Comparison of ENCODE assay signal across 9 cellular contexts in genomic region chr9:12702160-12702758, GRCh38. TPM values are rescaled to one million over a fixed set of nuclear protein-coding genes. Genes with fewer than 3 reads are reported as not detected.
A peak's percentile ranks its signal among the peaks of the same experiment; 100 is the strongest.
DNase-seq lines count a peak whose midpoint lies in the region; ATAC-seq, FAIRE-seq and TF ChIP-seq lines count a peak whose summit lies in the region.
"Had no signal": no experiment of that assay in that cellular context is flagged by ENCODE, and none has a peak within 500 bp of the region (broad histone marks: within the 10 kb centered on the region; RNA-seq: fewer than 3 reads in every experiment).

No MANE protein-coding gene starts in this region.

- H3K4me1 ChIP-seq in psoas muscle (no peaks in the 10 kb centered on the region), suprapubic skin (no peaks in the 10 kb centered on the region)

- TF ChIP-seq CTCF in foreskin fibroblast (IDR thresholded peaks at IDR 0.05; ENCODE audit: low read depth, low read length) (peak; percentile 62), psoas muscle (IDR thresholded peaks at IDR 0.05) (peak; percentile 48), suprapubic skin (IDR thresholded peaks at IDR 0.05) (peak in 1 of 2 donors; percentile 51)

- FAIRE-seq in H54 (lab: Jason Lieb, UNC): peak; percentile 97
- FAIRE-seq in RCC 7860 (lab: Jason Lieb, UNC): peak; percentile 15

- WGBS in psoas muscle, 3 donors: 19 to 31% (median 27%) methylated on average over 6 of the region's 6 CpGs
- 18% methylated on average over 6 of the region's 6 CpGs for WGBS in suprapubic skin

- H3K27ac ChIP-seq in psoas muscle (no peak overlapping the region), suprapubic skin (no peak overlapping the region)
- H3K27ac ChIP-seq: epithelial cell of prostate had no signal

- H3K4me3 ChIP-seq in foreskin fibroblast (ENCODE audit: low read depth in 1 of 2, low read length in 2 of 2): no peak overlapping the region
- H3K4me3 ChIP-seq in psoas muscle: no peak overlapping the region
- H3K4me3 ChIP-seq in suprapubic skin: no peak overlapping the region

- no peaks in the 10 kb centered on the region for H3K9me3 ChIP-seq in psoas muscle
- H3K9me3 ChIP-seq in suprapubic skin: no peaks in the 10 kb centered on the region

- H3K27me3 ChIP-seq in psoas muscle (ENCODE audit: insufficient read depth in 3 of 3, low read length in 2 of 3) (no peaks in the 10 kb centered on the region), suprapubic skin (no peaks in the 10 kb centered on the region)

- peak in 3 of 4 donors; percentile 46 to 76 (median 70) for ATAC-seq in psoas muscle
- no peak for ATAC-seq in HG02588 (IDR thresholded peaks at IDR 0.05; ENCODE audit: unreplicated experiment)
- no peak for ATAC-seq in GM21786 (IDR thresholded peaks at IDR 0.05; ENCODE audit: unreplicated experiment)

- DNase-seq in H54 (ENCODE audit: insufficient read length, low spot score): no peak
- DNase-seq in RCC 7860 (ENCODE audit: low spot score): peak; percentile 23
- peak; percentile 41 to 82 for DNase-seq in foreskin fibroblast
- DNase-seq in psoas muscle: peak; percentile 28 to 46
- DNase-seq in NCI-H187 treated with DMSO at 0.1 percent for 48 hours (lab: John Stamatoyannopoulos, UW): no peak
- no peak for DNase-seq in suprapubic skin (ENCODE audit: low spot score in 2 of 2)

- H3K36me3 ChIP-seq in psoas muscle (ENCODE audit: insufficient read depth in 1 of 2, low read depth in 1 of 2): no peaks in the 10 kb centered on the region
- H3K36me3 ChIP-seq in suprapubic skin: no peaks in the 10 kb centered on the region

- no peak for TF ChIP-seq POLR2A in H54 (IDR thresholded peaks at IDR 0.05; ENCODE audit: low read depth, low read length)
- no peak for TF ChIP-seq POLR2A in suprapubic skin (IDR thresholded peaks at IDR 0.05)

- no peak for TF ChIP-seq EP300 in suprapubic skin (IDR thresholded peaks at IDR 0.05)

- intact Hi-C loops in psoas muscle (cut with DNase I): loop anchor here in 1 of 2 donors (5.0 to 10.0 kb wide), 2 partner anchors 380 to 493 kb away; no protein-coding TSS in a partner anchor

RNA-seq across cellular contexts. Expression of gene TYRP1, which starts 9.1 kb away (rescaled TPM):
- 10 to 100 TPM in 1 of 4 donors, 1 to 10 TPM in 2, under 1 TPM in 1; 0.82 to 10.7 (median 4.7) TPM for total RNA-seq in psoas muscle
- polyA plus RNA-seq in psoas muscle: 1 to 10 TPM in 2 of 3 donors, under 1 TPM in 1; 0.31 to 1.9 (median 1.4) TPM
- 100 to 1,000 TPM in 2 of 4 donors, 10 to 100 TPM in 2; 79.7 to 250 (median 110) TPM for total RNA-seq in suprapubic skin

Comparison
In these comparisons a context has a peak if more than half of its experiments do, and no peak if none do; other contexts are left out.
1. DNase-seq: peak in RCC 7860 (single experiment), foreskin fibroblast (2 of 2) and psoas muscle (2 of 2); none in H54 (single experiment), NCI-H187 treated with DMSO at 0.1 percent for 48 hours (single experiment) and suprapubic skin (0 of 2).
2. ATAC-seq: peak in psoas muscle (3 of 4); none in HG02588 (single experiment) and GM21786 (single experiment).
3. RNA of gene TYRP1, which starts 9.1 kb away (total RNA-seq): 79.7 to 250 TPM in suprapubic skin; 0.82 to 10.7 TPM in psoas muscle; every median in the first group is over 4 times any median in the second.